13 cellular contexts compared by ENCODE assay signal in the genomic region with DNA sequence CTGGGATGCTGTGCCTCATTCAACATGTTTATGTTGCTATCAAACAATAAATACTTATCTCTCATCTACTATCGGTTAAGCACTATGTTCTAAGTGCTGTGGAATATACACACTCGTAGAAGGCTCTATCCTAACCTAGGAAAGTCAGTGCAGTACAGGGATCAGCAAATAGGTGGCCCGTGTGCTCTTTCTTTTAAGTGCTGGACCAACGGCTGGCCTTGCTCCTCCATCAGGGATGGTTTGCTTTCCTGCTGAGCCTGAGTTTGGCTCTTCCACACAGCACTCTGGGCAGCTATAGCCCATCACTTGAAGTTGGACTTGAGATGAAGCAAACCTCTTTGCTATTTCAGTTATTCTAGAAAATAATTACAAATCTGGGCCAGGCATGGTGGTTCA.
DNase-seq lines count a peak whose midpoint lies in the region; ATAC-seq, FAIRE-seq and TF ChIP-seq lines count a peak whose summit lies in the region.
"Had no signal": no experiment of that assay in that cellular context is flagged by ENCODE, and none has a peak within 500 bp of the region (broad histone marks: within the 10 kb centered on the region; RNA-seq: fewer than 3 reads in every experiment).

No MANE protein-coding gene starts in this region.

- no peaks in the 10 kb centered on the region for H3K79me2 ChIP-seq in keratinocyte (ENCODE audit: control insufficient read depth, insufficient read depth, low read length)

- no peak overlapping the region for H3K4me3 ChIP-seq in keratinocyte (ENCODE audit: control insufficient read depth in 2 of 3, extremely low read depth in 1 of 3, insufficient read depth in 2 of 3, low read depth in 1 of 3, low read length in 3 of 3)
- H3K4me3 ChIP-seq: thoracic aorta had no signal

- in situ Hi-C loops in ACHN (cut with HindIII; ENCODE audit: low pct_ligation_motif_present, low pct_unique_long_range_greater_than_20kb, low sequenced_read_pairs) = no loop called here

- peaks cover 10% of the 10 kb centered on the region for H3K27me3 ChIP-seq in keratinocyte (ENCODE audit: control insufficient read depth, extremely low read depth, insufficient read depth, low read length)

- no peak overlapping the region for H3K9ac ChIP-seq in keratinocyte (ENCODE audit: control insufficient read depth, extremely low read depth, insufficient read depth, low read length)

- no peak for FAIRE-seq in keratinocyte (lab: Jason Lieb, UNC)

- H3K4me1 ChIP-seq in keratinocyte (ENCODE audit: control insufficient read depth, extremely low read depth, insufficient read depth, low read length) = no peaks in the 10 kb centered on the region

- no peak overlapping the region for H2AFZ ChIP-seq in keratinocyte (ENCODE audit: control insufficient read depth, low read length)

- dilution Hi-C loops in keratinocyte (cut with MboI; ENCODE audit: extremely low pct_ligation_motif_present, low sequenced_read_pairs) = no loop called here

- H3K4me2 ChIP-seq in keratinocyte (ENCODE audit: control insufficient read depth, extremely low read depth, insufficient read depth, low read depth, low read length) = no peak overlapping the region

- H3K27ac ChIP-seq in keratinocyte (ENCODE audit: control insufficient read depth, insufficient read depth, low read length) = no peak overlapping the region
- H3K27ac ChIP-seq: epithelial cell of prostate, thoracic aorta had no signal

- H4K20me1 ChIP-seq in keratinocyte (ENCODE audit: control insufficient read depth, extremely low read depth, insufficient read depth, low read length) = no peaks in the 10 kb centered on the region

- no peaks in the 10 kb centered on the region for H3K9me1 ChIP-seq in keratinocyte (ENCODE audit: control insufficient read depth, extremely low read depth, insufficient read depth, low read length)

- ATAC-seq in GM18907 (IDR thresholded peaks at IDR 0.05; ENCODE audit: unreplicated experiment) = peak; percentile 18
- ATAC-seq in HG02623 (IDR thresholded peaks at IDR 0.05; ENCODE audit: unreplicated experiment) = no peak
- ATAC-seq in GM19467 (IDR thresholded peaks at IDR 0.05; ENCODE audit: unreplicated experiment) = no peak

- DNase-seq in ACHN (peak; percentile 7), astrocyte of the hippocampus (ENCODE audit: low read depth, low spot score) (peak; percentile 29), keratinocyte (ENCODE audit: low read depth, low spot score) (no peak), anterior cingulate cortex (lab: John Stamatoyannopoulos, UW) (no peak)
- DNase-seq in activated CD4-positive, CD25-positive, alpha-beta regulatory T cell treated with anti-CD3 and anti-CD28 coated beads, Interleukin-2, amount 50 U/mL, for 72 hours = no peak
- DNase-seq: activated naive CD4-positive, alpha-beta T cell treated with Interleukin-2 at 50 U/mL for 16 hours; COR-L47; stimulated activated CD4-positive, alpha-beta T cell treated with anti-CD3 and anti-CD28 coated beads, Interleukin-2, amount 100 ng/mL, for 24 hours had no signal

- TF ChIP-seq CTCF in keratinocyte (optimal IDR thresholded peaks at IDR 0.05 in 1 of 3, IDR thresholded peaks at IDR 0.05 in 1 of 3, conservative IDR thresholded peaks at IDR 0.05 in 1 of 3; ENCODE audit: extremely low read depth in 1 of 3, insufficient read depth in 2 of 3, low read length in 3 of 3) = peak; percentile 31 to 54 (median 53)

- H3K36me3 ChIP-seq in keratinocyte (ENCODE audit: control insufficient read depth in 2 of 2, extremely low read depth in 1 of 2, insufficient read depth in 2 of 2, low read length in 2 of 2) = no peaks in the 10 kb centered on the region
- H3K36me3 ChIP-seq: thoracic aorta had no signal

- no peaks in the 10 kb centered on the region for H3K9me3 ChIP-seq in keratinocyte (ENCODE audit: control insufficient read depth, low read depth, low read length)
- H3K9me3 ChIP-seq: thoracic aorta had no signal

Comparison
In these comparisons a context has a peak if more than half of its experiments do, and no peak if none do; other contexts are left out.
1. DNase-seq: peak in ACHN (single experiment) and astrocyte of the hippocampus (single experiment); none in keratinocyte (single experiment), activated CD4-positive, CD25-positive, alpha-beta regulatory T cell treated with anti-CD3 and anti-CD28 coated beads, Interleukin-2, amount 50 U/mL, for 72 hours (single experiment) and anterior cingulate cortex (0 of 58).